In the genomic region with DNA sequence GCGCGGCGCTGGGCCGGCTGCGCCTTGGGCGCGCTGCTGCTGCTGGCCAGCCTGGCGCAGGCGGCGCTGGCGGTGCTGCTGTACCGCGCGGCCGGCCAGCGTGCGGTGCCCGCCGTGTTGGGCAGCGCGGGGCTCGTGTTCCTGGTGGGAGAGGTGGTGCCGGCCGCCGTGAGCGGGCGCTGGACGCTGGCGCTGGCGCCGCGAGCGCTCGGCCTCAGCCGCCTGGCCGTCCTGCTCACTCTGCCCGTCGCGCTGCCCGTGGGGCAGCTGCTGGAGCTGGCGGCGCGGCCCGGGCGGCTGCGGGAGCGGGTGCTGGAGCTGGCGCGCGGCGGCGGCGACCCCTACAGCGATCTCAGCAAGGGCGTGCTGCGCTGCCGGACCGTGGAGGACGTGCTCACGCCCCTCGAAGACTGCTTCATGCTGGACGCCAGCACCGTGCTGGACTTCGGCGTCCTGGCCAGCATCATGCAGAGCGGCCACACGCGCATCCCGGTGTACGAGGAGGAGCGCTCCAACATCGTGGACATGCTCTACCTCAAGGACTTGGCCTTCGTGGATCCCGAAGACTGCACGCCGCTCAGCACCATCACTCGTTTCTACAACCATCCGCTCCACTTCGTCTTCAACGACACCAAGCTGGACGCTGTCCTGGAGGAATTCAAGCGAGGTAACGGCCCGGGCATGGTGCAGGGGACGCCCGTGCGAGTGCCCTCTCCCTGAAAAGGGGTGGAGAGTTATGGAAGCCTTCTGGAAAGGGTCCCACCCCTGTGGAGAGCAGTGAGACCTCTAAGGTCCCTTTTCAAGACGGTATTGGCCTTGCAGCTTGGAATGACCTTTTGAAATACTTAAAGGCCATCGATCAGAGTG, we compare ENCODE assay signal across 8 cellular contexts. TPM values are rescaled to one million over a fixed set of nuclear protein-coding genes. Genes with fewer than 3 reads are reported as not detected.
A peak's percentile ranks its signal among the peaks of the same experiment; 100 is the strongest.
DNase-seq lines count a peak whose midpoint lies in the region; ATAC-seq and TF ChIP-seq lines count a peak whose summit lies in the region.

No MANE protein-coding gene starts in this region.

- no peaks in the 10 kb centered on the region for H3K36me3 Mint-ChIP-seq in natural killer cell

- H3K4me1 Mint-ChIP-seq in natural killer cell, result peaks cover 59 to 64% of the 10 kb centered on the region in 2 donors

- H3K36me3 ChIP-seq in duodenal mucosa (ENCODE audit: control insufficient read depth in 1 of 2, insufficient read depth in 2 of 2, low read length in 2 of 2), result peaks cover 0 to 10% of the 10 kb centered on the region in 2 donors

- intact Hi-C loops in natural killer cell (cut with micrococcal nuclease), result loop anchor here (1.0 to 5.0 kb wide), 3 partner anchors 40 to 145 kb away; partner anchors contain the start of genes ANKRD39 and SEMA4C

- ATAC-seq in natural killer cell, result no peak
- ATAC-seq in GM21786 (IDR thresholded peaks at IDR 0.05; ENCODE audit: unreplicated experiment), result no peak
- no peak for ATAC-seq in GM18868 (IDR thresholded peaks at IDR 0.05; ENCODE audit: unreplicated experiment)

- peaks cover 57 to 60% of the 10 kb centered on the region in 2 donors for H3K4me1 ChIP-seq in duodenal mucosa (ENCODE audit: control insufficient read depth in 1 of 2, insufficient read depth in 2 of 2, low read length in 2 of 2)

- H3K9me3 ChIP-seq in duodenal mucosa (ENCODE audit: control insufficient read depth in 1 of 2, low read length in 2 of 2), result no peaks in the 10 kb centered on the region

- H3K4me3 ChIP-seq in duodenal mucosa (ENCODE audit: low read depth in 1 of 2, low read length in 2 of 2), result peak overlapping the region; percentile 82 to 97

- H3K9ac ChIP-seq in duodenal mucosa (ENCODE audit: low read depth in 1 of 2, low read length in 2 of 2), result peak overlapping the region; percentile 60 to 77

- no peaks in the 10 kb centered on the region for H3K27me3 Mint-ChIP-seq in natural killer cell (ENCODE audit: low read depth in 2 of 2)

- no peak overlapping the region for H3K27ac ChIP-seq in duodenal mucosa (ENCODE audit: low read depth, low read length)

- H3K4me3 Mint-ChIP-seq in natural killer cell, result peak overlapping the region; percentile 88

- H3K27me3 ChIP-seq in duodenal mucosa (ENCODE audit: control insufficient read depth in 1 of 2, insufficient read depth in 2 of 2, low read length in 2 of 2), result no peaks in the 10 kb centered on the region

- H3K9me3 Mint-ChIP-seq in natural killer cell, result no peaks in the 10 kb centered on the region

- no peak overlapping the region for H3K27ac Mint-ChIP-seq in natural killer cell

- DNase-seq in stimulated activated CD4-positive, alpha-beta T cell treated with anti-CD3 and anti-CD28 coated beads, Interleukin-12 subunit alpha, Interleukin-12 subunit beta, amount 100 ng/mL, for 4 hours, result peak; percentile 18
- no peak for DNase-seq in stimulated activated CD4-positive, alpha-beta T cell treated with anti-CD3 and anti-CD28 coated beads, Interleukin-4, amount 100 ng/mL, for 24 hours
- peak; percentile 56 for DNase-seq in NCI-H69 (lab: John Stamatoyannopoulos, UW)
- DNase-seq in natural killer cell, result no peak
- no peak for DNase-seq in NCI-H187 treated with DMSO at 0.1 percent for 48 hours (lab: John Stamatoyannopoulos, UW)

- TF ChIP-seq CTCF in natural killer cell (IDR thresholded peaks at IDR 0.05), result no peak

RNA-seq across cellular contexts. Expression of gene CNNM3, which starts 1.0 kb away (rescaled TPM):
- 10 to 100 TPM; 33.8 to 55.2 (median 45.6) TPM for total RNA-seq in natural killer cell

RNA-seq across cellular contexts. Expression of gene ANKRD23, which starts 26.8 kb away (rescaled TPM):
- 10 to 100 TPM in 2 of 3 donors, 1 to 10 TPM in 1; 8.3 to 11.2 (median 10.1) TPM for total RNA-seq in natural killer cell

RNA-seq across cellular contexts. Expression of gene ANKRD39, which starts 40.7 kb away (rescaled TPM):
- total RNA-seq in natural killer cell, result 10 to 100 TPM; 15.5 to 22.3 (median 21.6) TPM

RNA-seq across cellular contexts. Expression of gene SEMA4C, which starts 52.8 kb away (rescaled TPM):
- 10 to 100 TPM; 51.8 to 78.1 (median 65.8) TPM for total RNA-seq in natural killer cell

RNA-seq across cellular contexts. Expression of gene CNNM4, which starts 56.4 kb away (rescaled TPM):
- 10 to 100 TPM in 2 of 3 donors, 1 to 10 TPM in 1; 9.9 to 12.1 (median 10.7) TPM for total RNA-seq in natural killer cell

Comparison
In these comparisons a context has a peak if more than half of its experiments do, and no peak if none do; other contexts are left out.
1. DNase-seq: peak in stimulated activated CD4-positive, alpha-beta T cell treated with anti-CD3 and anti-CD28 coated beads, Interleukin-12 subunit alpha, Interleukin-12 subunit beta, amount 100 ng/mL, for 4 hours (single experiment) and NCI-H69 (single experiment); none in stimulated activated CD4-positive, alpha-beta T cell treated with anti-CD3 and anti-CD28 coated beads, Interleukin-4, amount 100 ng/mL, for 24 hours (single experiment), natural killer cell (single experiment) and NCI-H187 treated with DMSO at 0.1 percent for 48 hours (single experiment).